Comparison of ENCODE assay signal across 1 cellular context in the genomic region with DNA sequence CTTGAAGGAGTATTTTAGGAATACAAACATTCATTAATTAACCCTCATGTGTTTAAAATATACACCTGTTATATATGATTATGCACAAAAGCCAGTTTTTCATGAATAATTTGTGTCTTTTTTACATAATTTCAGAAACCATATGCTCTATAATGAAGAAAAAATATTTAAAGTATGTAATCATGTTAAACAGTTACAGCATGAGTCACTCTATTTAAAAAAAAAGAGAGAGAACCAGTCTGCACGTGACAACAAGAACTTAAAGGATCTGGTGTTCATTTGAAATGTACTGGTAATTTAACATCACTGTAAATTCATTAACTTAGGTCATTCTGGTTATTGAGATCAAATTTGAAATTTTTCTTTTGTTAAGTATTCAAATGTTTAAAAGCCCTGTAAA.
TF ChIP-seq lines count a peak whose summit lies in the region.

No MANE protein-coding gene starts in this region.

TF ChIP-seq in SK-N-SH, 30 proteins besides CTCF, POLR2A, EP300 and RAD21 (continued from another document):
- TF ChIP-seq, protein P1, sequence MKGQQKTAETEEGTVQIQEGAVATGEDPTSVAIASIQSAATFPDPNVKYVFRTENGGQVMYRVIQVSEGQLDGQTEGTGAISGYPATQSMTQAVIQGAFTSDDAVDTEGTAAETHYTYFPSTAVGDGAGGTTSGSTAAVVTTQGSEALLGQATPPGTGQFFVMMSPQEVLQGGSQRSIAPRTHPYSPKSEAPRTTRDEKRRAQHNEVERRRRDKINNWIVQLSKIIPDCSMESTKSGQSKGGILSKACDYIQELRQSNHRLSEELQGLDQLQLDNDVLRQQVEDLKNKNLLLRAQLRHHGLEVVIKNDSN (IDR thresholded peaks at IDR 0.05; ENCODE audit: borderline replicate concordance, low read depth): peak; percentile 57; the same call in 1 of the 2 replicates
TF ChIP-seq in SK-N-SH: peak in this region for 3.
